Comparison of ENCODE assay signal across 37 cellular contexts in the genomic region with DNA sequence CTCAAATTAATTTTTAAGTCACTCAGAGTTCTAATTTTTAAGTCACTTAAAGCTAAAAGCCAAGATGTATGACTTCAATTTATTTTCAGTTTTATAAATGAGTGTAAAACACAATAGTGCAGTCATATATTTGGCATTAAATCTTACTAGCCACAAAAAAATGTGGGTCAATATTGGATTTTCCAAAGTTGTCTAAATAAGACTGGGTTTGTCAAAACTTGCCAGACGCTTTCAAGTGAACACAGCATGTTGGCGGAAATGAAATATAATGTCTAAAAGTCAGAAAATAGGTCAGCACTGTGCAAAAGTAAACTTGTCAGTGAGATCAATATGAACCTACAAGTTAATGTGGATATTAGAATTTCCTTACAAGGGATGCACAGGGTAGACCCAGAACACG.
"Had no signal": no experiment of that assay in that cellular context is flagged by ENCODE, and none has a peak within 500 bp of the region (broad histone marks: within the 10 kb centered on the region; RNA-seq: fewer than 3 reads in every experiment).

No MANE protein-coding gene starts in this region.

- H3K4me1 ChIP-seq: adrenal gland, body of pancreas, breast epithelium had no signal

- H3K4me1 Mint-ChIP-seq: activated B cell treated with CpG ODN at 0.5 μM for 24 hours; activated CD4-positive, alpha-beta T cell treated with anti-CD3 and anti-CD28 coated beads, Interleukin-2, amount 10 ng/mL, durations not matched to agents 24 days and 14 days; activated naive CD8-positive, alpha-beta T cell treated with anti-CD3 and anti-CD28 coated beads for 36 hours; central memory CD8-positive, alpha-beta T cell had no signal

- FAIRE-seq: astrocyte, TTC549 had no signal

- H3K27ac Mint-ChIP-seq: activated B cell treated with CpG ODN at 0.5 μM for 24 hours; activated CD4-positive, alpha-beta memory T cell treated with anti-CD3 and anti-CD28 coated beads for 36 hours; activated CD4-positive, alpha-beta T cell treated with anti-CD3 and anti-CD28 coated beads, Interleukin-2, amount 10 ng/mL, durations not matched to agents 24 days and 14 days; activated CD8-positive, alpha-beta T cell treated with anti-CD3 and anti-CD28 coated beads for 36 hours; activated naive CD4-positive, alpha-beta T cell treated with anti-CD3 and anti-CD28 coated beads, Interleukin-2, amount 50 U/mL, for 72 hours; activated naive CD8-positive, alpha-beta T cell treated with anti-CD3 and anti-CD28 coated beads for 36 hours; activated T-cell treated with anti-CD3 and anti-CD28 coated beads, Interleukin-2, amount 50 U/mL, for 24 hours; activated T-helper 2 cell treated with anti-CD3 and anti-CD28 coated beads, Interferon-gamma antibody, Interleukin-2, Interleukin-4, amounts not matched to agents 10 μg/mL and 5 μg/mL and 100 μg/mL, durations not matched to agents 14 hours and 24 hours and 36 hours; T-helper 1 cell treated with Interleukin-12 subunit alpha and Interleukin-12 subunit beta and Interleukin-4 antibody, amounts not matched to agents 30 μg/mL and 1 μg/mL, for 36 hours; T-helper 2 cell treated with Interferon-gamma antibody and Interleukin-4, amounts not matched to agents 5 μg/mL and 100 μg/mL, for 36 hours had no signal

- H3K36me3 Mint-ChIP-seq: activated CD4-positive, alpha-beta memory T cell treated with anti-CD3 and anti-CD28 coated beads for 36 hours; activated naive CD4-positive, alpha-beta T cell treated with anti-CD3 and anti-CD28 coated beads, Interleukin-2, amount 50 U/mL, for 72 hours; activated naive CD8-positive, alpha-beta T cell treated with anti-CD3 and anti-CD28 coated beads for 36 hours had no signal

- H3K27me3 Mint-ChIP-seq: activated B cell treated with CpG ODN at 0.5 μM for 24 hours; activated CD4-positive, alpha-beta memory T cell treated with anti-CD3 and anti-CD28 coated beads for 36 hours; activated CD4-positive, alpha-beta T cell treated with anti-CD3 and anti-CD28 coated beads, Interleukin-2, amount 10 ng/mL, durations not matched to agents 24 days and 14 days; activated CD8-positive, alpha-beta T cell treated with anti-CD3 and anti-CD28 coated beads for 36 hours; activated naive CD8-positive, alpha-beta T cell treated with anti-CD3 and anti-CD28 coated beads for 36 hours; activated T-cell treated with anti-CD3 and anti-CD28 coated beads, Interleukin-2, amount 50 U/mL, for 24 hours; central memory CD8-positive, alpha-beta T cell had no signal

- H3K4me3 ChIP-seq: adrenal gland, body of pancreas, breast epithelium, cardiac muscle cell had no signal

- H3K9me3 Mint-ChIP-seq: activated B cell treated with CpG ODN at 0.5 μM for 24 hours; activated CD4-positive, alpha-beta T cell treated with anti-CD3 and anti-CD28 coated beads, Interleukin-2, amount 10 ng/mL, durations not matched to agents 24 days and 14 days; activated naive CD8-positive, alpha-beta T cell treated with anti-CD3 and anti-CD28 coated beads for 36 hours; activated T-helper 2 cell treated with anti-CD3 and anti-CD28 coated beads, Interferon-gamma antibody, Interleukin-2, Interleukin-4, amounts not matched to agents 10 μg/mL and 5 μg/mL and 100 μg/mL, durations not matched to agents 14 hours and 24 hours and 36 hours; T-helper 1 cell treated with Interleukin-12 subunit alpha and Interleukin-12 subunit beta and Interleukin-4 antibody, amounts not matched to agents 30 μg/mL and 1 μg/mL, for 36 hours; T-helper 2 cell treated with Interferon-gamma antibody and Interleukin-4, amounts not matched to agents 5 μg/mL and 100 μg/mL, for 36 hours had no signal

- H3K36me3 ChIP-seq: adrenal gland, breast epithelium had no signal

- H3K9me3 ChIP-seq: adrenal gland, body of pancreas, breast epithelium had no signal

- H3K4me3 Mint-ChIP-seq: activated B cell treated with CpG ODN at 0.5 μM for 24 hours; activated CD4-positive, alpha-beta memory T cell treated with anti-CD3 and anti-CD28 coated beads for 36 hours; activated CD4-positive, alpha-beta T cell treated with anti-CD3 and anti-CD28 coated beads, Interleukin-2, amount 10 ng/mL, durations not matched to agents 24 days and 14 days; activated CD8-positive, alpha-beta T cell treated with anti-CD3 and anti-CD28 coated beads for 36 hours; activated naive CD8-positive, alpha-beta T cell treated with anti-CD3 and anti-CD28 coated beads for 36 hours; activated T-cell treated with anti-CD3 and anti-CD28 coated beads, Interleukin-2, amount 50 U/mL, for 24 hours; central memory CD8-positive, alpha-beta T cell; T-helper 1 cell treated with Interleukin-12 subunit alpha and Interleukin-12 subunit beta and Interleukin-4 antibody, amounts not matched to agents 30 μg/mL and 1 μg/mL, for 36 hours; T-helper 2 cell treated with Interferon-gamma antibody and Interleukin-4, amounts not matched to agents 5 μg/mL and 100 μg/mL, for 36 hours had no signal

- ATAC-seq: activated CD8-positive, alpha-beta T cell treated with anti-CD3 and anti-CD28 coated beads for 36 hours; activated naive CD4-positive, alpha-beta T cell treated with anti-CD3 and anti-CD28 coated beads, Interleukin-2, amount 50 U/mL, for 72 hours; body of pancreas had no signal

- DNase-seq: activated B cell treated with CpG ODN at 0.5 μM for 24 hours; activated CD4-positive, alpha-beta memory T cell treated with anti-CD3 and anti-CD28 coated beads for 36 hours; activated CD4-positive, alpha-beta T cell treated with anti-CD3 and anti-CD28 coated beads for 4 hours; activated CD4-positive, alpha-beta T cell treated with anti-CD3 and anti-CD28 coated beads, Interleukin-2, amount 10 ng/mL, durations not matched to agents 24 days and 14 days; activated CD4-positive, alpha-beta T cell treated with anti-CD3 and anti-CD28 coated beads, Interleukin-2, amount 50 U/mL, for 1 hour; activated CD4-positive, alpha-beta T cell treated with anti-CD3 and anti-CD28 coated beads, Interleukin-2, amount 50 U/mL, for 4 hours; activated CD4-positive, CD25-positive, alpha-beta regulatory T cell treated with anti-CD3 and anti-CD28 coated beads, Interleukin-2, amount 50 U/mL, for 72 hours; activated CD8-positive, alpha-beta memory T cell treated with anti-CD3 and anti-CD28 coated beads, Interleukin-2, amount 50 U/mL, for 4 hours; activated CD8-positive, alpha-beta T cell treated with anti-CD3 and anti-CD28 coated beads for 36 hours; activated effector memory CD4-positive, alpha-beta T cell treated with Interleukin-2 at 50 U/mL for 16 hours; activated gamma-delta T cell; activated naive CD4-positive, alpha-beta T cell treated with anti-CD3 and anti-CD28 coated beads, Interleukin-2, amount 50 U/mL, for 16 hours; activated naive CD4-positive, alpha-beta T cell treated with Interleukin-2 at 50 U/mL for 16 hours; activated naive CD8-positive, alpha-beta T cell treated with anti-CD3 and anti-CD28 coated beads for 36 hours; activated T-cell treated with anti-CD3 and anti-CD28 coated beads, Interleukin-2, amount 50 U/mL, for 24 hours; activated T-cell treated with anti-CD3 and anti-CD28 coated beads, Interleukin-2, amount 50 U/mL, for 48 hours; adrenal gland; amniotic stem cell; aorta; body of pancreas; brain microvascular endothelial cell; caudate nucleus; cerebellar nuclear complex; SW 1271; T-helper 1 cell; T-helper 2 cell; T-helper 9 cell had no signal

- H3K27ac ChIP-seq: adrenal gland, body of pancreas, brain microvascular endothelial cell, breast epithelium, cardiac muscle cell, VCaP had no signal

- H3K27me3 ChIP-seq: adrenal gland, body of pancreas, brain microvascular endothelial cell, breast epithelium, cardiac muscle cell had no signal
